In genomic region chr6:95574811-95575210, GRCh38 we compare ENCODE assay signal across 8 cellular contexts. TPM values are rescaled to one million over a fixed set of nuclear protein-coding genes. Genes with fewer than 3 reads are reported as not detected.
DNase-seq lines count a peak whose midpoint lies in the region; ATAC-seq, FAIRE-seq and TF ChIP-seq lines count a peak whose summit lies in the region.

No MANE protein-coding gene starts in this region.

- DNase-seq in SK-N-SH (no peak), NCI-H460 (ENCODE audit: extremely low read depth, low read depth) (peak; percentile 38), renal cortical epithelial cell (ENCODE audit: low read depth) (peak; percentile 73), GM12891 (ENCODE audit: insufficient read length, low spot score) (no peak), sciatic nerve (ENCODE audit: low spot score) (no peak)
- no peak for DNase-seq in effector memory CD8-positive, alpha-beta T cell

- intact Hi-C loops in sciatic nerve (cut with DNase I): no loop called here

- H3K9me3 Mint-ChIP-seq in effector memory CD8-positive, alpha-beta T cell: no peaks in the 10 kb centered on the region

- FAIRE-seq in GM12891 (lab: Jason Lieb, UNC): no peak

- no peaks in the 10 kb centered on the region for H3K9me2 ChIP-seq in SK-N-SH

- H3K27ac Mint-ChIP-seq in effector memory CD8-positive, alpha-beta T cell: peak overlapping the region; percentile 51 to 97

- H4K20me1 ChIP-seq in SK-N-SH (ENCODE audit: insufficient read depth): no peaks in the 10 kb centered on the region

- no peaks in the 10 kb centered on the region for H3K27me3 Mint-ChIP-seq in effector memory CD8-positive, alpha-beta T cell

- TF ChIP-seq EP300 in SK-N-SH (IDR thresholded peaks at IDR 0.05; ENCODE audit: borderline replicate concordance in 1 of 2, low read depth in 1 of 2, low read length in 1 of 2): no peak

- no peak overlapping the region; a peak in 1 of 4 replicates for H3K4me3 ChIP-seq in SK-N-SH (ENCODE audit: low read depth in 2 of 2, low read length in 1 of 2)

- H3K4me3 Mint-ChIP-seq in effector memory CD8-positive, alpha-beta T cell: peak overlapping the region; percentile 89 to 93

- no peak for TF ChIP-seq RAD21 in SK-N-SH (IDR thresholded peaks at IDR 0.05; ENCODE audit: low read length)

- CTCF ChIA-PET in SK-N-SH (lab: Yijun Ruan, JAX): no interaction called here

- H3K4me1 Mint-ChIP-seq in effector memory CD8-positive, alpha-beta T cell (ENCODE audit: low read depth in 2 of 2): peaks cover 21 to 47% of the 10 kb centered on the region in 2 donors

- no peak overlapping the region for H3K27ac ChIP-seq in SK-N-SH (ENCODE audit: low read depth in 2 of 2, low read length in 1 of 2)

- H2AFZ ChIP-seq in SK-N-SH (ENCODE audit: low read depth): no peak overlapping the region

- peaks cover 0 to 8% of the 10 kb centered on the region in 2 experiments; a peak in 3 of 4 replicates for H3K4me1 ChIP-seq in SK-N-SH (ENCODE audit: control insufficient read depth in 1 of 2, insufficient read depth in 2 of 2, low read depth in 1 of 2, low read length in 1 of 2)

- POLR2A ChIA-PET in SK-N-SH (lab: Yijun Ruan, JAX): no interaction called here

- H3K9ac ChIP-seq in SK-N-SH: no peak overlapping the region

- peaks cover 6% of the 10 kb centered on the region for H3K36me3 Mint-ChIP-seq in effector memory CD8-positive, alpha-beta T cell (ENCODE audit: insufficient read depth)

- 0 out of 2 replicates have a peak overlapping the region, but pooled peaks have one; percentile 99 for H3K4me2 ChIP-seq in SK-N-SH

- no peaks in the 10 kb centered on the region for H3K27me3 ChIP-seq in SK-N-SH (ENCODE audit: insufficient read depth)

- H3K9me3 ChIP-seq in SK-N-SH: no peaks in the 10 kb centered on the region

- no peaks in the 10 kb centered on the region for H3K36me3 ChIP-seq in SK-N-SH (replicated peaks in 1 of 2; ENCODE audit: control insufficient read depth in 1 of 2, insufficient read depth in 2 of 2, low read length in 1 of 2)

- no peak for TF ChIP-seq POLR2A in GM12891 (IDR thresholded peaks at IDR 0.05; ENCODE audit: low read depth, low read length)

- peaks cover 8% of the 10 kb centered on the region for H3F3A ChIP-seq in SK-N-SH (replicated peaks; ENCODE audit: insufficient read depth)

- ATAC-seq in SK-N-SH treated with all-trans-retinoic acid at 6 μM for 48 hours: no peak
- ATAC-seq in effector memory CD8-positive, alpha-beta T cell (replicated peaks): no peak
- ATAC-seq in HG02840 (IDR thresholded peaks at IDR 0.05; ENCODE audit: low FRiP score, unreplicated experiment): no peak
- ATAC-seq in sciatic nerve: no peak

- TF ChIP-seq CTCF in SK-N-SH (IDR thresholded peaks at IDR 0.05): no peak

- peaks cover 48% of the 10 kb centered on the region for H3K79me2 ChIP-seq in SK-N-SH (ENCODE audit: insufficient read depth)

TF ChIP-seq in SK-N-SH, 30 proteins besides CTCF, POLR2A, EP300 and RAD21:
- TF ChIP-seq POLR2AphosphoS5 (IDR thresholded peaks at IDR 0.05; ENCODE audit: low read depth, low read length): no peak
- no peak for TF ChIP-seq SMC3 (IDR thresholded peaks at IDR 0.05; ENCODE audit: low read depth, low read length)
- no peak for TF ChIP-seq NFIC (IDR thresholded peaks at IDR 0.05; ENCODE audit: borderline replicate concordance)

TF ChIP-seq in SK-N-SH treated with all-trans-retinoic acid at 6 μM for 48 hours, 23 proteins besides CTCF, POLR2A, EP300 and RAD21:
- no peak for TF ChIP-seq ZC3H10 (CRISPR knock-in tag; IDR thresholded peaks at IDR 0.05)

TF ChIP-seq in GM12891, 5 proteins besides CTCF, POLR2A, EP300 and RAD21:
- TF ChIP-seq POLR2AphosphoS5 (IDR thresholded peaks at IDR 0.05; ENCODE audit: low read depth, low read length) (no peak), TAF1 (IDR thresholded peaks at IDR 0.05; ENCODE audit: low read depth, low read length) (no peak), PAX5 (IDR thresholded peaks at IDR 0.05; ENCODE audit: insufficient read depth, low read length, severe bottlenecking) (no peak), SPI1 (IDR thresholded peaks at IDR 0.05; ENCODE audit: low read depth, low read length) (no peak), POU2F2 (IDR thresholded peaks at IDR 0.05; ENCODE audit: low read depth, low read length) (no peak)
TF ChIP-seq in GM12891: peak in this region for 0.

RNA-seq across cellular contexts. Expression of gene MANEA, which starts 2.5 kb away (rescaled TPM):
- polyA plus RNA-seq in SK-N-SH (2012; rRNA removed): 2.8 and 4.0 TPM in 2 replicates
- 5.6 and 6.5 TPM in 2 replicates for polyA plus RNA-seq in SK-N-SH (2012; cell fraction: cytosol; rRNA removed)
- polyA plus RNA-seq in SK-N-SH (2012; cell fraction: nucleus; rRNA removed): 0.90 and 2.5 TPM in 2 replicates
- 14.9 and 17.6 TPM in 2 replicates for total RNA-seq in NCI-H460 (2014; rRNA removed; shearing (Covaris generic))
- 11.7 and 15.8 TPM in 2 replicates for polyA plus RNA-seq in NCI-H460 (2014; cell fraction: nucleus; rRNA removed)
- 16.3 and 21.8 TPM in 2 replicates for total RNA-seq in renal cortical epithelial cell
- polyA plus RNA-seq in GM12891 (2012; ENCODE audit: low read depth, missing spikeins): 3.4 TPM
- 11.7 TPM for total RNA-seq in sciatic nerve

Comparison
In these comparisons a context has a peak if more than half of its experiments do, and no peak if none do; other contexts are left out.
1. DNase-seq: peak in NCI-H460 (single experiment) and renal cortical epithelial cell (single experiment); none in SK-N-SH (single experiment), effector memory CD8-positive, alpha-beta T cell (0 of 3), GM12891 (single experiment) and sciatic nerve (single experiment).